8 cellular contexts compared by ENCODE assay signal in genomic region chr6:43724914-43725642, GRCh38. TPM values are rescaled to one million over a fixed set of nuclear protein-coding genes. Genes with fewer than 3 reads are reported as not detected.
DNase-seq lines count a peak whose midpoint lies in the region; ATAC-seq and TF ChIP-seq lines count a peak whose summit lies in the region.

No MANE protein-coding gene starts in this region.

- H3K4me3 Mint-ChIP-seq in HFFc6: no peak overlapping the region
- peak overlapping the region; percentile 43 for H3K4me3 Mint-ChIP-seq in central memory CD8-positive, alpha-beta T cell
- H3K4me3 Mint-ChIP-seq in naive thymus-derived CD4-positive, alpha-beta T cell: peak overlapping the region; percentile 21 to 69 (median 58)

- DNase-seq in GDM1 (lab: John Stamatoyannopoulos, UW) (peak; percentile 94), HFFc6 (peak; percentile 13), NCI-H2029 treated with DMSO at 0.1 percent for 48 hours (lab: John Stamatoyannopoulos, UW) (peak; percentile 79), suprapubic skin (ENCODE audit: low spot score in 2 of 2) (peak; percentile 91 to 93), globus pallidus (ENCODE audit: low spot score) (no peak)
- peak; percentile 68 to 69 for DNase-seq in activated CD4-positive, alpha-beta T cell treated with anti-CD3 and anti-CD28 coated beads for 24 hours (ENCODE audit: low read depth in 2 of 2)
- DNase-seq in central memory CD8-positive, alpha-beta T cell (ENCODE audit: low spot score in 2 of 2): peak; percentile 61 to 76
- DNase-seq in naive thymus-derived CD4-positive, alpha-beta T cell: peak; percentile 59 to 80 (median 69)

- H3K4me1 Mint-ChIP-seq in HFFc6 (ENCODE audit: low read depth): peaks cover 7% of the 10 kb centered on the region; the same call in 1 of the 2 replicates
- peaks cover 24% of the 10 kb centered on the region for H3K4me1 Mint-ChIP-seq in central memory CD8-positive, alpha-beta T cell
- peaks cover 20 to 38% (median 29%) of the 10 kb centered on the region in 7 donors for H3K4me1 Mint-ChIP-seq in naive thymus-derived CD4-positive, alpha-beta T cell

- no peak for TF ChIP-seq EP300 in suprapubic skin (IDR thresholded peaks at IDR 0.05)

- CTCF ChIA-PET in naive thymus-derived CD4-positive, alpha-beta T cell (lab: Charles Lee): interaction anchor here (0.7 to 2.6 kb wide), 9 partner anchors 15 to 354 kb away, joined by 3 to 30 read pairs (median 3); partner anchors contain the start of gene VEGFA

- TF ChIP-seq CTCF in HFFc6 (IDR thresholded peaks at IDR 0.05) (no peak), suprapubic skin (IDR thresholded peaks at IDR 0.05) (no peak)

- H3K36me3 Mint-ChIP-seq in HFFc6 (ENCODE audit: low read depth): no peaks in the 10 kb centered on the region
- H3K36me3 Mint-ChIP-seq in central memory CD8-positive, alpha-beta T cell (ENCODE audit: insufficient read depth): peaks cover 5% of the 10 kb centered on the region
- H3K36me3 Mint-ChIP-seq in naive thymus-derived CD4-positive, alpha-beta T cell: no peaks in the 10 kb centered on the region

- no peaks in the 10 kb centered on the region for H3K27me3 ChIP-seq in naive thymus-derived CD4-positive, alpha-beta T cell (ENCODE audit: control insufficient read depth in 2 of 2, insufficient read depth in 2 of 2, low read length in 2 of 2)
- H3K27me3 ChIP-seq in suprapubic skin: no peaks in the 10 kb centered on the region

- peaks cover 14% of the 10 kb centered on the region for H3K27me3 Mint-ChIP-seq in HFFc6 (ENCODE audit: insufficient read depth)
- H3K27me3 Mint-ChIP-seq in central memory CD8-positive, alpha-beta T cell: peaks cover 3% of the 10 kb centered on the region
- H3K27me3 Mint-ChIP-seq in naive thymus-derived CD4-positive, alpha-beta T cell: peaks cover 0 to 3% (median 0%) of the 10 kb centered on the region in 5 donors

- H3K27ac Mint-ChIP-seq in HFFc6: no peak overlapping the region
- H3K27ac Mint-ChIP-seq in central memory CD8-positive, alpha-beta T cell (ENCODE audit: low read depth): peak overlapping the region; percentile 70
- H3K27ac Mint-ChIP-seq in naive thymus-derived CD4-positive, alpha-beta T cell: peak overlapping the region in 8 of 9 donors; percentile 39 to 97 (median 81)

- WGBS in suprapubic skin: 21% methylated on average over 11 of the region's 17 CpGs

- ATAC-seq in central memory CD8-positive, alpha-beta T cell (replicated peaks; ENCODE audit: extremely low read depth, poor library complexity, severe bottlenecking): peak; percentile 84
- peak; percentile 86 for ATAC-seq in naive thymus-derived CD4-positive, alpha-beta T cell

- peaks cover 19 to 23% of the 10 kb centered on the region in 2 donors for H3K4me1 ChIP-seq in naive thymus-derived CD4-positive, alpha-beta T cell (ENCODE audit: control insufficient read depth in 2 of 2, insufficient read depth in 2 of 2, low read length in 2 of 2)
- H3K4me1 ChIP-seq in suprapubic skin: peaks cover 21% of the 10 kb centered on the region

- no peaks in the 10 kb centered on the region for H3K9me3 Mint-ChIP-seq in HFFc6
- no peaks in the 10 kb centered on the region for H3K9me3 Mint-ChIP-seq in central memory CD8-positive, alpha-beta T cell
- H3K9me3 Mint-ChIP-seq in naive thymus-derived CD4-positive, alpha-beta T cell: peaks cover 0 to 7% (median 0%) of the 10 kb centered on the region in 11 donors

- no peak for TF ChIP-seq POLR2A in suprapubic skin (IDR thresholded peaks at IDR 0.05)

- H3K9me3 ChIP-seq in naive thymus-derived CD4-positive, alpha-beta T cell (ENCODE audit: control insufficient read depth in 2 of 3, low read length in 3 of 3): no peaks in the 10 kb centered on the region
- no peaks in the 10 kb centered on the region for H3K9me3 ChIP-seq in suprapubic skin

- peak overlapping the region; percentile 0 for H3K4me3 ChIP-seq in naive thymus-derived CD4-positive, alpha-beta T cell (ENCODE audit: low read length)
- no peak overlapping the region for H3K4me3 ChIP-seq in suprapubic skin

- intact Hi-C loops in naive thymus-derived CD4-positive, alpha-beta T cell (cut with micrococcal nuclease): loop anchor here (1.0 to 10.0 kb wide), 9 partner anchors 44 to 613 kb away; no protein-coding TSS in a partner anchor

- no peaks in the 10 kb centered on the region for H3K36me3 ChIP-seq in naive thymus-derived CD4-positive, alpha-beta T cell (ENCODE audit: control insufficient read depth in 2 of 3, insufficient read depth in 3 of 3, low read length in 3 of 3)
- H3K36me3 ChIP-seq in suprapubic skin: no peaks in the 10 kb centered on the region

- peak overlapping the region; percentile 22 for H3K27ac ChIP-seq in naive thymus-derived CD4-positive, alpha-beta T cell (ENCODE audit: low read depth, low read length)
- H3K27ac ChIP-seq in suprapubic skin: no peak overlapping the region

- POLR2A ChIA-PET in naive thymus-derived CD4-positive, alpha-beta T cell (lab: Charles Lee): interaction anchor here (0.7 to 1.3 kb wide), 2 partner anchors 349 to 354 kb away, joined by 3 read pairs; no protein-coding TSS in a partner anchor

RNA-seq across cellular contexts. Expression of gene MRPS18A, which starts 37.5 kb away (rescaled TPM):
- total RNA-seq in HFFc6 (2021; fragmentation: NEBNext Ultra II Directional; extraction: Animal tissue kit (Norgen Biotek cat#: 25700)): 10 to 100 TPM; 34.3 to 42.8 (median 38.3) TPM
- 10 to 100 TPM; 20.9 to 39.2 (median 28.7) TPM for total RNA-seq in naive thymus-derived CD4-positive, alpha-beta T cell
- 10 to 100 TPM; 59.7 to 68.4 TPM for polyA plus RNA-seq in naive thymus-derived CD4-positive, alpha-beta T cell
- 10 to 100 TPM; 43.6 to 59.0 (median 48.6) TPM for total RNA-seq in suprapubic skin

RNA-seq across cellular contexts. Expression of gene VEGFA, which starts 44.9 kb away (rescaled TPM):
- total RNA-seq in HFFc6 (2021; fragmentation: NEBNext Ultra II Directional; extraction: Animal tissue kit (Norgen Biotek cat#: 25700)): 10 to 100 TPM; 26.0 to 37.4 (median 28.3) TPM
- 10 to 100 TPM in 3 of 5 experiments, under 1 TPM in 2; 0.60 to 72.1 (median 19.4) TPM for total RNA-seq in naive thymus-derived CD4-positive, alpha-beta T cell
- polyA plus RNA-seq in naive thymus-derived CD4-positive, alpha-beta T cell: under 1 TPM in 1 of 2 donors, not detected in 1; 0.26 TPM
- 100 to 1,000 TPM in 1 of 4 donors, 10 to 100 TPM in 3; 25.4 to 147 (median 43.6) TPM for total RNA-seq in suprapubic skin
